ENCODE assay signal across 16 cellular contexts in genomic region chr2:217822296-217823252, GRCh38.
A peak's percentile ranks its signal among the peaks of the same experiment; 100 is the strongest.
DNase-seq lines count a peak whose midpoint lies in the region; ATAC-seq, FAIRE-seq and TF ChIP-seq lines count a peak whose summit lies in the region.
"Had no signal": no experiment of that assay in that cellular context is flagged by ENCODE, and none has a peak within 500 bp of the region (broad histone marks: within the 10 kb centered on the region; RNA-seq: fewer than 3 reads in every experiment).

No MANE protein-coding gene starts in this region.

- in situ Hi-C loops in gastrocnemius medialis (cut with MboI; ENCODE audit: low sequenced_read_pairs in 4 of 4), result no loop called here

- H3K9me3 ChIP-seq in astrocyte (ENCODE audit: insufficient read depth, low read depth, low read length) (no peaks in the 10 kb centered on the region), gastrocnemius medialis (no peaks in the 10 kb centered on the region)
- H3K9me3 ChIP-seq: pancreas had no signal

- H3K9me3 Mint-ChIP-seq in astrocyte (ENCODE audit: unreplicated experiment), result no peaks in the 10 kb centered on the region

- H2AFZ ChIP-seq in astrocyte (ENCODE audit: low read depth, low read length), result no peak overlapping the region

- H3K4me1 ChIP-seq in astrocyte (ENCODE audit: insufficient read depth, low read length), result peaks cover 10% of the 10 kb centered on the region
- H3K4me1 ChIP-seq in gastrocnemius medialis, result peaks cover 63 to 95% of the 10 kb centered on the region in 2 donors

- DNase-seq in EL, result peak; percentile 20
- DNase-seq in astrocyte (ENCODE audit: low read depth), result peak; percentile 57
- DNase-seq in left ventricle myocardium superior, result no peak
- no peak for DNase-seq in gastrocnemius medialis
- DNase-seq in stimulated activated CD4-positive, alpha-beta T cell treated with anti-CD3 and anti-CD28 coated beads, Interleukin-2, amount 100 ng/mL, for 48 hours, result no peak
- DNase-seq in activated naive CD4-positive, alpha-beta T cell (lab: John Stamatoyannopoulos, UW), result no peak
- DNase-seq: activated CD4-positive, alpha-beta T cell treated with anti-CD3 and anti-CD28 coated beads for 1 hour; activated effector memory CD4-positive, alpha-beta T cell treated with anti-CD3 and anti-CD28 coated beads, Interleukin-2, amount 50 U/mL, for 16 hours; effector CD8-positive, alpha-beta T cell; islet precursor cell; NCI-H2227 treated with DMSO at 0.1 percent for 48 hours had no signal

- peaks cover 34% of the 10 kb centered on the region for H3K4me1 Mint-ChIP-seq in astrocyte (ENCODE audit: low read depth, unreplicated experiment)
- H3K4me1 Mint-ChIP-seq: IgD-negative memory B cell had no signal

- TF ChIP-seq POLR2A in gastrocnemius medialis (IDR thresholded peaks at IDR 0.05), result no peak

- peaks cover 45% of the 10 kb centered on the region for H3K36me3 Mint-ChIP-seq in astrocyte (ENCODE audit: low read depth, unreplicated experiment)
- H3K36me3 Mint-ChIP-seq: IgD-negative memory B cell had no signal

- no peaks in the 10 kb centered on the region for H3K27me3 ChIP-seq in astrocyte (ENCODE audit: insufficient read depth, low read length)
- no peaks in the 10 kb centered on the region for H3K27me3 ChIP-seq in gastrocnemius medialis
- H3K27me3 ChIP-seq: pancreas had no signal

- H3K27ac ChIP-seq in astrocyte (ENCODE audit: low read depth, low read length) (peak overlapping the region; percentile 27), gastrocnemius medialis (peak overlapping the region; percentile 99 to 100 (median 99))
- H3K27ac ChIP-seq: pancreas had no signal

- H3K36me3 ChIP-seq in astrocyte (ENCODE audit: insufficient read depth, low read length) (peaks cover 26% of the 10 kb centered on the region), gastrocnemius medialis (peaks cover 0 to 74% of the 10 kb centered on the region in 2 donors)

- peak overlapping the region; percentile 89 for H3K27ac Mint-ChIP-seq in astrocyte (ENCODE audit: unreplicated experiment)
- H3K27ac Mint-ChIP-seq: IgD-negative memory B cell had no signal

- H3K4me2 ChIP-seq in astrocyte (ENCODE audit: low read length), result peak overlapping the region; percentile 28

- H4K20me1 ChIP-seq in astrocyte (ENCODE audit: insufficient read depth, low read length), result peaks cover 84% of the 10 kb centered on the region

- peaks cover 3% of the 10 kb centered on the region for H3K79me2 ChIP-seq in astrocyte (ENCODE audit: insufficient read depth, low read length)

- no peak overlapping the region for H3K4me3 ChIP-seq in astrocyte (ENCODE audit: insufficient read depth, low read depth, low read length)
- no peak overlapping the region for H3K4me3 ChIP-seq in gastrocnemius medialis
- H3K4me3 ChIP-seq: pancreas had no signal

- ATAC-seq in left ventricle myocardium superior, result peak; percentile 1
- ATAC-seq in gastrocnemius medialis, result no peak
- no peak for ATAC-seq in GM18868 (IDR thresholded peaks at IDR 0.05; ENCODE audit: unreplicated experiment)
- no peak for ATAC-seq in GM19463 (IDR thresholded peaks at IDR 0.05; ENCODE audit: unreplicated experiment)

- no peak for FAIRE-seq in astrocyte (lab: Jason Lieb, UNC)
- FAIRE-seq: GM12891, pancreas had no signal

- H3K27me3 Mint-ChIP-seq in astrocyte (ENCODE audit: low read depth, unreplicated experiment), result no peaks in the 10 kb centered on the region

- intact Hi-C loops in left ventricle myocardium superior (cut with micrococcal nuclease), result no loop called here
- intact Hi-C loops in gastrocnemius medialis (cut with DNase I; ENCODE audit: low total_unique reads), result no loop called here

- no peak for TF ChIP-seq CTCF in astrocyte (IDR thresholded peaks at IDR 0.05; ENCODE audit: insufficient read depth, low read depth, low read length)
- no peak for TF ChIP-seq CTCF in gastrocnemius medialis (IDR thresholded peaks at IDR 0.05 in 4 of 5, conservative IDR thresholded peaks at IDR 0.05 in 1 of 5)

- H3K9ac ChIP-seq in astrocyte (ENCODE audit: low read length), result no peak overlapping the region

- no peak overlapping the region for H3K4me3 Mint-ChIP-seq in astrocyte (ENCODE audit: unreplicated experiment)
- H3K4me3 Mint-ChIP-seq: IgD-negative memory B cell had no signal

Comparison
In these comparisons a context has a peak if more than half of its experiments do, and no peak if none do; other contexts are left out.
1. DNase-seq: peak in EL (single experiment) and astrocyte (single experiment); none in left ventricle myocardium superior (single experiment), gastrocnemius medialis (0 of 2), stimulated activated CD4-positive, alpha-beta T cell treated with anti-CD3 and anti-CD28 coated beads, Interleukin-2, amount 100 ng/mL, for 48 hours (0 of 2) and activated naive CD4-positive, alpha-beta T cell (0 of 4).